7 cellular contexts compared by ENCODE assay signal in genomic region chr7:141478845-141479244, GRCh38.
"Had no signal": no experiment of that assay in that cellular context is flagged by ENCODE, and none has a peak within 500 bp of the region (broad histone marks: within the 10 kb centered on the region; RNA-seq: fewer than 3 reads in every experiment).

No MANE protein-coding gene starts in this region.

- FAIRE-seq: HepG2, HTR-8/SVneo had no signal

- DNase-seq: IMR-90, KBM-7, KG1 had no signal

- H3K9ac ChIP-seq: KMS-11 had no signal

- H3K4me2 ChIP-seq: KMS-11 had no signal

- H3K27ac ChIP-seq: HL-60, KMS-11 had no signal

- ATAC-seq: HepG2 had no signal
